ENCODE assay signal across 10 cellular contexts in genomic region chr15:67049351-67050044, GRCh38. TPM values are rescaled to one million over a fixed set of nuclear protein-coding genes. Genes with fewer than 3 reads are reported as not detected.
DNase-seq lines count a peak whose midpoint lies in the region; ATAC-seq and TF ChIP-seq lines count a peak whose summit lies in the region.
"Had no signal": no experiment of that assay in that cellular context is flagged by ENCODE, and none has a peak within 500 bp of the region (broad histone marks: within the 10 kb centered on the region; RNA-seq: fewer than 3 reads in every experiment).

No MANE protein-coding gene starts in this region.

- H4K91ac ChIP-seq in mesenchymal stem cell (ENCODE audit: low read length): peak overlapping the region; percentile 90

- peak overlapping the region; percentile 98 for H4K8ac ChIP-seq in mesenchymal stem cell (ENCODE audit: low read length)

- peak overlapping the region; percentile 87 for H2BK120ac ChIP-seq in mesenchymal stem cell (ENCODE audit: low read depth, low read length)

- H3K4ac ChIP-seq in mesenchymal stem cell (ENCODE audit: low read depth in 1 of 2, low read length in 2 of 2): peak overlapping the region; percentile 58 to 72

- 8% methylated on average over 4 of the region's 6 CpGs for WGBS in mesenchymal stem cell
- WGBS in urinary bladder: 57% methylated on average over 6 of the region's 6 CpGs

- H3K23ac ChIP-seq in mesenchymal stem cell (ENCODE audit: low read length in 2 of 2): no peak overlapping the region

- peaks cover 47% of the 10 kb centered on the region for H3K4me1 Mint-ChIP-seq in chondrocyte (ENCODE audit: low read depth)

- peak; percentile 42 for TF ChIP-seq CTCF in chondrocyte (IDR thresholded peaks at IDR 0.05)

- H3K4me1 ChIP-seq in mesenchymal stem cell (ENCODE audit: control insufficient read depth, insufficient read depth, low read depth, low read length): peaks cover 22% of the 10 kb centered on the region
- H3K4me1 ChIP-seq in urinary bladder (ENCODE audit: insufficient read depth): no peaks in the 10 kb centered on the region

- no peaks in the 10 kb centered on the region for H3K79me1 ChIP-seq in mesenchymal stem cell (replicated peaks; ENCODE audit: low read length, poor library complexity, severe bottlenecking)

- H3K18ac ChIP-seq in mesenchymal stem cell (ENCODE audit: low read depth in 1 of 2, low read length in 2 of 2): peak overlapping the region; percentile 74 to 96

- no peak overlapping the region for H3K4me2 ChIP-seq in mesenchymal stem cell (ENCODE audit: low read length, poor library complexity, severe bottlenecking)

- no peak overlapping the region for H3K14ac ChIP-seq in mesenchymal stem cell (ENCODE audit: low read length in 2 of 2)

- peak overlapping the region; percentile 99 for H3K27ac Mint-ChIP-seq in chondrocyte (ENCODE audit: unreplicated experiment)

- H3K9me3 ChIP-seq in mesenchymal stem cell (ENCODE audit: control insufficient read depth, low read length): no peaks in the 10 kb centered on the region
- H3K9me3 ChIP-seq: ovary had no signal

- ATAC-seq in GM19455 (IDR thresholded peaks at IDR 0.05; ENCODE audit: unreplicated experiment) (no peak), GM21528 (IDR thresholded peaks at IDR 0.05; ENCODE audit: low FRiP score, unreplicated experiment) (no peak), GM19452 (IDR thresholded peaks at IDR 0.05; ENCODE audit: unreplicated experiment) (no peak)

- H3K4me3 Mint-ChIP-seq in chondrocyte (ENCODE audit: unreplicated experiment): no peak overlapping the region

- peak overlapping the region; percentile 69 for H3K9ac ChIP-seq in mesenchymal stem cell (ENCODE audit: low read length)

- H3K27me3 ChIP-seq in mesenchymal stem cell (ENCODE audit: control insufficient read depth in 1 of 2, insufficient read depth in 1 of 2, low read length in 2 of 2): no peaks in the 10 kb centered on the region
- H3K27me3 ChIP-seq: ovary had no signal

- no peaks in the 10 kb centered on the region for H3K27me3 Mint-ChIP-seq in chondrocyte (ENCODE audit: low read depth)

- no peak overlapping the region for H2AFZ ChIP-seq in mesenchymal stem cell (ENCODE audit: low read depth, low read length)

- DNase-seq in DMS53 (lab: John Stamatoyannopoulos, UW) (peak; percentile 11), DMS53 treated with DMSO at 0.1 percent for 48 hours (lab: John Stamatoyannopoulos, UW; ENCODE audit: unreplicated experiment) (no peak), chondrocyte (ENCODE audit: low spot score) (no peak), mesenchymal stem cell (peak; percentile 93)
- DNase-seq: amygdala had no signal

- no peak overlapping the region for H3K4me3 ChIP-seq in mesenchymal stem cell (ENCODE audit: insufficient read depth in 1 of 2, low read depth in 1 of 2, low read length in 2 of 2)
- H3K4me3 ChIP-seq in urinary bladder (ENCODE audit: low read depth, low read length): no peak overlapping the region
- H3K4me3 ChIP-seq: ovary had no signal

- H2AK5ac ChIP-seq in mesenchymal stem cell (ENCODE audit: low read length, severe bottlenecking): peak overlapping the region; percentile 92

- H2BK12ac ChIP-seq in mesenchymal stem cell (ENCODE audit: low read length in 2 of 2): peak overlapping the region; percentile 11 to 97

- no peaks in the 10 kb centered on the region for H3K36me3 Mint-ChIP-seq in chondrocyte (ENCODE audit: low read depth)

- H3K9me3 Mint-ChIP-seq in chondrocyte (ENCODE audit: low read depth): no peaks in the 10 kb centered on the region

- H3K36me3 ChIP-seq in mesenchymal stem cell (ENCODE audit: control insufficient read depth in 1 of 2, insufficient read depth in 2 of 2, low read depth in 1 of 2, low read length in 2 of 2): no peaks in the 10 kb centered on the region
- no peaks in the 10 kb centered on the region for H3K36me3 ChIP-seq in urinary bladder (ENCODE audit: insufficient read depth)
- H3K36me3 ChIP-seq: ovary had no signal

- H2BK15ac ChIP-seq in mesenchymal stem cell (ENCODE audit: low read depth, poor library complexity, severe bottlenecking): no peak overlapping the region

- H3K27ac ChIP-seq in mesenchymal stem cell (ENCODE audit: low read length, poor library complexity, severe bottlenecking) (peak overlapping the region; percentile 98), urinary bladder (ENCODE audit: low read depth) (peak overlapping the region; percentile 96)

- peak overlapping the region; percentile 98 for H2BK5ac ChIP-seq in mesenchymal stem cell (ENCODE audit: low read depth, low read length, poor library complexity, severe bottlenecking)

RNA-seq across cellular contexts. Expression of gene SMAD3, which starts 15.9 kb away (rescaled TPM):
- 19.0 to 27.2 TPM (median 23.2 TPM) in 3 replicates for total RNA-seq in chondrocyte
- 126 TPM for polyA plus RNA-seq in mesenchymal stem cell (2013, experiment 1 of 2)
- polyA plus RNA-seq in mesenchymal stem cell (2013, experiment 2 of 2): 125 TPM
- total RNA-seq in urinary bladder: 31.2 TPM
- polyA plus RNA-seq in urinary bladder: 28.3 TPM

Comparison
In these comparisons a context has a peak if more than half of its experiments do, and no peak if none do; other contexts are left out.
1. DNase-seq: peak in DMS53 (single experiment) and mesenchymal stem cell (single experiment); none in DMS53 treated with DMSO at 0.1 percent for 48 hours (single experiment) and chondrocyte (single experiment).